1 cellular context compared by ENCODE assay signal in genomic region chr1:30106125-30106524, GRCh38.
TF ChIP-seq lines count a peak whose summit lies in the region.

No MANE protein-coding gene starts in this region.

TF ChIP-seq in endothelial cell of umbilical vein, 7 proteins besides CTCF, POLR2A, EP300 and RAD21 (continued from another document):
- TF ChIP-seq GATA2 (IDR thresholded peaks at IDR 0.05; ENCODE audit: insufficient read depth, insufficient read length, low read depth, low read length), result no peak
